19 cellular contexts compared by ENCODE assay signal in the genomic region with DNA sequence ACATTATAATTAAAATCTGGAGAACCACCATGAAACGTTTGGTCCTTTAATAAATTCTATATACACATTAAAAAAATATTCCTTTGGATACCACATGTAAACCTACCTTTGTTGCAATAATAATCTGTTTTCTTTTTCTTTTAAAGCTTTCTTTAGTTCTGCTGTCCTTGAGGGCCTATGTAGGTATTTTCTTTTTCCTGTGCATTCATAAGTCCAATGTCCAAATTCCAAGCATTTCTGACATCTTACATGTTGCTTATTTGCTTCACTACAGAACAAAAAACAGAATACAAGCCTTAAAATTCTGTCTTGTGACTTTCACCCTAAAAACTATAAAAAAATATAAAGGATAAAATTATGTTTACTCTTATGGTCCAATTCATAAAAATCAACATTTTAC. TPM values are rescaled to one million over a fixed set of nuclear protein-coding genes. Genes with fewer than 3 reads are reported as not detected.
A peak's percentile ranks its signal among the peaks of the same experiment; 100 is the strongest.
DNase-seq lines count a peak whose midpoint lies in the region; ATAC-seq, FAIRE-seq and TF ChIP-seq lines count a peak whose summit lies in the region.
"Had no signal": no experiment of that assay in that cellular context is flagged by ENCODE, and none has a peak within 500 bp of the region (broad histone marks: within the 10 kb centered on the region; RNA-seq: fewer than 3 reads in every experiment).

No MANE protein-coding gene starts in this region.

- H3K4me1 Mint-ChIP-seq in Calu3 (ENCODE audit: low read depth, unreplicated experiment) = peaks cover 18% of the 10 kb centered on the region
- H3K4me1 Mint-ChIP-seq in astrocyte (ENCODE audit: low read depth, unreplicated experiment) = peaks cover 4% of the 10 kb centered on the region
- H3K4me1 Mint-ChIP-seq: H9 had no signal

- H3K4me1 ChIP-seq in astrocyte (ENCODE audit: insufficient read depth, low read length) (no peaks in the 10 kb centered on the region), small intestine (ENCODE audit: control insufficient read depth in 2 of 2, insufficient read depth in 1 of 2, low read depth in 1 of 2, low read length in 1 of 2) (no peaks in the 10 kb centered on the region), smooth muscle cell (ENCODE audit: low read depth) (no peaks in the 10 kb centered on the region)

- H3K4me3 Mint-ChIP-seq in Calu3 (ENCODE audit: low read depth, unreplicated experiment) (no peak overlapping the region), astrocyte (ENCODE audit: unreplicated experiment) (no peak overlapping the region)
- H3K4me3 Mint-ChIP-seq: B cell, H9 had no signal

- H2AFZ ChIP-seq in astrocyte (ENCODE audit: low read depth, low read length) = no peak overlapping the region
- no peak overlapping the region for H2AFZ ChIP-seq in smooth muscle cell (ENCODE audit: low read depth)

- H3K27ac ChIP-seq in astrocyte (ENCODE audit: low read depth, low read length) (no peak overlapping the region), small intestine (ENCODE audit: low read depth in 1 of 2, low read length in 1 of 2) (no peak overlapping the region), smooth muscle cell (ENCODE audit: low read depth) (no peak overlapping the region)
- H3K27ac ChIP-seq: SK-N-MC had no signal

- H3K27me3 ChIP-seq in astrocyte (ENCODE audit: insufficient read depth, low read length) (no peaks in the 10 kb centered on the region), small intestine (ENCODE audit: control insufficient read depth in 2 of 2, insufficient read depth in 2 of 2, low read length in 2 of 2) (no peaks in the 10 kb centered on the region), smooth muscle cell (ENCODE audit: low read depth) (no peaks in the 10 kb centered on the region)

- intact Hi-C loops in Calu3 (cut with micrococcal nuclease; ENCODE audit: unreplicated experiment) = no loop called here

- H3K9me3 Mint-ChIP-seq in Calu3 (ENCODE audit: low read depth, unreplicated experiment) = peaks cover 4% of the 10 kb centered on the region
- H3K9me3 Mint-ChIP-seq in astrocyte (ENCODE audit: unreplicated experiment) = no peaks in the 10 kb centered on the region

- H4K20me1 ChIP-seq in astrocyte (ENCODE audit: insufficient read depth, low read length) (no peaks in the 10 kb centered on the region), smooth muscle cell (ENCODE audit: low read depth) (peaks cover 4% of the 10 kb centered on the region)

- H3K27ac Mint-ChIP-seq in Calu3 (ENCODE audit: unreplicated experiment) (peak overlapping the region; percentile 27), astrocyte (ENCODE audit: unreplicated experiment) (no peak overlapping the region)
- H3K27ac Mint-ChIP-seq: B cell, H9 had no signal

- H3K36me3 Mint-ChIP-seq in Calu3 (ENCODE audit: insufficient read depth, unreplicated experiment) (peaks cover 27% of the 10 kb centered on the region), astrocyte (ENCODE audit: low read depth, unreplicated experiment) (peaks cover 20% of the 10 kb centered on the region)

- WGBS in small intestine, 3 donors = 58 to 84% (median 61%) methylated on average over 1 of the region's 1 CpG
- 94% methylated on average over 1 of the region's 1 CpG for WGBS in smooth muscle cell (ENCODE audit: low lambda C conversion rate)

- no peak for DNase-seq in Calu3
- DNase-seq in astrocyte (ENCODE audit: low read depth) = peak; percentile 11
- peak; percentile 8 for DNase-seq in fibroblast of villous mesenchyme (ENCODE audit: low read depth)
- DNase-seq in small intestine = peak; percentile 38
- DNase-seq in NCI-H510A (lab: John Stamatoyannopoulos, UW) = no peak
- DNase-seq in smooth muscle cell (lab: John Stamatoyannopoulos, UW; ENCODE audit: unreplicated experiment) = no peak
- DNase-seq: GF-D8; H9; NCI-H1436; NCI-H2029 treated with DMSO at 0.1 percent for 48 hours; NCI-H2171 treated with DMSO at 0.1 percent for 48 hours; NCI-H446; NK-92 treated with Interleukin-12 subunit alpha and Interleukin-12 subunit beta, amount 100 ng/mL, for 24 hours; SHP77 had no signal

- H3K79me2 ChIP-seq in astrocyte (ENCODE audit: insufficient read depth, low read length) = no peaks in the 10 kb centered on the region
- H3K79me2 ChIP-seq in smooth muscle cell (ENCODE audit: low read depth) = peaks cover 8% of the 10 kb centered on the region

- H3K9me3 ChIP-seq in astrocyte (ENCODE audit: insufficient read depth, low read depth, low read length) = no peaks in the 10 kb centered on the region
- H3K9me3 ChIP-seq in small intestine (ENCODE audit: control insufficient read depth, low read depth) = no peaks in the 10 kb centered on the region
- H3K9me3 ChIP-seq in smooth muscle cell (replicated peaks; ENCODE audit: low read depth) = no peaks in the 10 kb centered on the region

- CTCF ChIA-PET in Calu3 (lab: Charles Lee) = no interaction called here

- no peak for ATAC-seq in HG03135 (IDR thresholded peaks at IDR 0.05; ENCODE audit: unreplicated experiment)

- no peak overlapping the region for H3K4me2 ChIP-seq in astrocyte (ENCODE audit: low read length)
- H3K4me2 ChIP-seq in smooth muscle cell = no peak overlapping the region

- TF ChIP-seq CTCF in Calu3 (IDR thresholded peaks at IDR 0.05; ENCODE audit: unreplicated experiment) (no peak), astrocyte (IDR thresholded peaks at IDR 0.05; ENCODE audit: insufficient read depth, low read depth, low read length) (no peak), fibroblast of villous mesenchyme (IDR thresholded peaks at IDR 0.05; ENCODE audit: insufficient read depth, low read depth, low read length) (no peak), smooth muscle cell (IDR thresholded peaks at IDR 0.05; ENCODE audit: borderline replicate concordance, insufficient read depth, poor library complexity, severe bottlenecking) (no peak)

- no peak overlapping the region for H3K4me3 ChIP-seq in astrocyte (ENCODE audit: insufficient read depth, low read depth, low read length)
- H3K4me3 ChIP-seq in fibroblast of villous mesenchyme (ENCODE audit: low read depth, low read length) = no peak overlapping the region
- H3K4me3 ChIP-seq in small intestine (ENCODE audit: low read depth in 1 of 2, low read length in 2 of 2) = no peak overlapping the region
- H3K4me3 ChIP-seq in smooth muscle cell = no peak overlapping the region
- H3K4me3 ChIP-seq: SK-N-MC had no signal

- BruUV-seq in Calu3 (replicated peaks; lab: Mats Ljungman, UMichigan) = no TSS peak

- no peaks in the 10 kb centered on the region for H3F3A ChIP-seq in smooth muscle cell (ENCODE audit: low read depth)

- peaks cover 4% of the 10 kb centered on the region for H3K36me3 ChIP-seq in astrocyte (ENCODE audit: insufficient read depth, low read length)
- no peaks in the 10 kb centered on the region for H3K36me3 ChIP-seq in small intestine (ENCODE audit: control insufficient read depth in 2 of 2, insufficient read depth in 2 of 2, low read length in 2 of 2)
- no peaks in the 10 kb centered on the region for H3K36me3 ChIP-seq in smooth muscle cell (ENCODE audit: low read depth)

- H3K9ac ChIP-seq in astrocyte (ENCODE audit: low read length) (no peak overlapping the region), smooth muscle cell (ENCODE audit: low read depth) (no peak overlapping the region)

- FAIRE-seq in astrocyte (lab: Jason Lieb, UNC) (no peak), small intestine (lab: Jason Lieb, UNC) (no peak)
- FAIRE-seq: GM19239, RCC 7860 had no signal

- H3K27me3 Mint-ChIP-seq in Calu3 (ENCODE audit: unreplicated experiment) (no peaks in the 10 kb centered on the region), astrocyte (ENCODE audit: low read depth, unreplicated experiment) (no peaks in the 10 kb centered on the region)
- H3K27me3 Mint-ChIP-seq: B cell had no signal

RNA-seq across cellular contexts. Expression of a gene that starts 19.7 kb away (rescaled TPM):
- total RNA-seq in Calu3 (2022) = 25.9 and 31.8 TPM in 2 replicates
- total RNA-seq in astrocyte = 27.9 and 29.1 TPM in 2 replicates
- total RNA-seq in fibroblast of villous mesenchyme = 11.0 and 25.5 TPM in 2 replicates
- polyA plus RNA-seq in small intestine = 10 to 100 TPM; 24.4 to 39.7 (median 28.1) TPM
- total RNA-seq in smooth muscle cell = 33.0 and 33.4 TPM in 2 replicates
- 28.4 and 41.0 TPM in 2 replicates for polyA plus RNA-seq in smooth muscle cell

RNA-seq across cellular contexts. Expression of a gene that starts 43.2 kb away (rescaled TPM):
- 87.1 and 102 TPM in 2 replicates for total RNA-seq in Calu3 (2022)
- 154 and 163 TPM in 2 replicates for total RNA-seq in astrocyte
- 74.1 and 95.0 TPM in 2 replicates for total RNA-seq in fibroblast of villous mesenchyme
- 10 to 100 TPM in 1 of 3 donors, 1 to 10 TPM in 2; 7.0 to 12.6 (median 7.8) TPM for polyA plus RNA-seq in small intestine
- 137 TPM in 2 replicates for total RNA-seq in smooth muscle cell
- 27.8 and 43.4 TPM in 2 replicates for polyA plus RNA-seq in smooth muscle cell

RNA-seq across cellular contexts. Expression of a gene that starts 45.2 kb away (rescaled TPM):
- total RNA-seq in Calu3 (2022) = 294 and 296 TPM in 2 replicates
- 198 and 210 TPM in 2 replicates for total RNA-seq in astrocyte
- total RNA-seq in fibroblast of villous mesenchyme = 104 and 187 TPM in 2 replicates
- 10 to 100 TPM; 30.9 to 44.7 (median 37.6) TPM for polyA plus RNA-seq in small intestine
- total RNA-seq in smooth muscle cell = 90.3 and 115 TPM in 2 replicates
- polyA plus RNA-seq in smooth muscle cell = 65.1 and 73.2 TPM in 2 replicates

Comparison
In these comparisons a context has a peak if more than half of its experiments do, and no peak if none do; other contexts are left out.
1. DNase-seq: peak in astrocyte (single experiment), fibroblast of villous mesenchyme (single experiment) and small intestine (single experiment); none in Calu3 (single experiment), NCI-H510A (single experiment) and smooth muscle cell (single experiment).